In the genomic region with DNA sequence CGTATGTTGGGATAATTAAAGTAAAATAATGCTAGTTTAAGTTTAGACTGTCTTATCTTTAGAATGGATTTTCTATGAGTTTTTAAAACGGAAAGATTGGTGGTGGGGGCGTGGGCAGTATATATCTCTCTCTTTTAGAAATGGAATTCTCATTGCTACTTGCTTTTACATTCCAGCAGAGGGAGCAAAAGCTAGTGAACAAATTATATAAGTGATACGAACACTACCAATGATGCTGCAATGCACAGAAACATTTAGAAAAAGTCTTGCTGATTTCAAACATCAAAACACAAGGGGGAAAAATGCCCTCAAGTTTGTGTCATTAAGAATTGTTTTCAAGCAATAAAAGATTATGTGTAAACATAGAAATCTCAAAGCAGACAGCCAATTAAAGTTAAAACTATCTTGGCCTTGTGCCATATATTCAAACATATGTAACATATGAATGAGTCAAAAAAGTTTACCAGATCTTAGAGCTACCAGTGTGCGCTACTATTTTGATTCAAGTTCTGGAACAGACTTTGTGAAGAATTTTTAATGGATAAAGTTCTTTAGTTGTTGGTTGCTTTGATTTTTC, we compare ENCODE assay signal across 8 cellular contexts.
DNase-seq lines count a peak whose midpoint lies in the region; ATAC-seq and TF ChIP-seq lines count a peak whose summit lies in the region.
"Had no signal": no experiment of that assay in that cellular context is flagged by ENCODE, and none has a peak within 500 bp of the region (broad histone marks: within the 10 kb centered on the region; RNA-seq: fewer than 3 reads in every experiment).

No MANE protein-coding gene starts in this region.

- TF ChIP-seq EP300 in Ishikawa (IDR thresholded peaks at IDR 0.05; ENCODE audit: borderline replicate concordance) (no peak), stomach (IDR thresholded peaks at IDR 0.05) (no peak)

- no peak overlapping the region for H3K27ac ChIP-seq in stomach
- H3K27ac ChIP-seq: SJSA1 had no signal

- peaks cover 21% of the 10 kb centered on the region for H3K9me3 Mint-ChIP-seq in stimulated activated effector memory CD8-positive, alpha-beta T cell treated with anti-CD3 and anti-CD28 coated beads, Interleukin-12 subunit alpha, Interleukin-12 subunit beta, amount 100 ng/mL, for 72 hours

- H3K4me3 ChIP-seq in kidney epithelial cell (ENCODE audit: low read depth, low read length) (no peak overlapping the region), stomach (no peak overlapping the region)
- H3K4me3 ChIP-seq: SJSA1 had no signal

- H3K36me3 ChIP-seq in kidney epithelial cell (ENCODE audit: control insufficient read depth, insufficient read depth, low read length) (no peaks in the 10 kb centered on the region), stomach (no peaks in the 10 kb centered on the region)
- H3K36me3 ChIP-seq: SJSA1 had no signal

- DNase-seq in SW480 (ENCODE audit: low spot score) (peak; percentile 62), kidney epithelial cell (ENCODE audit: low read depth) (peak; percentile 0), stomach (no peak)
- DNase-seq in stimulated activated naive CD4-positive, alpha-beta T cell treated with Interleukin-2 at 50 U/mL for 16 hours (lab: John Stamatoyannopoulos, UW): no peak
- no peak for DNase-seq in stimulated activated effector memory CD8-positive, alpha-beta T cell treated with anti-CD3 and anti-CD28 coated beads, Interleukin-12 subunit alpha, Interleukin-12 subunit beta, amount 100 ng/mL, for 72 hours (ENCODE audit: low spot score in 2 of 2)

- TF ChIP-seq POLR2A in stomach (IDR thresholded peaks at IDR 0.05): no peak

- H3K27me3 ChIP-seq in kidney epithelial cell (ENCODE audit: control insufficient read depth, insufficient read depth, low read length): no peaks in the 10 kb centered on the region
- no peaks in the 10 kb centered on the region for H3K27me3 ChIP-seq in stomach
- H3K27me3 ChIP-seq: SJSA1 had no signal

- no peaks in the 10 kb centered on the region for H3K4me1 ChIP-seq in stomach
- H3K4me1 ChIP-seq: SJSA1 had no signal

- peak; percentile 18; the same call in 1 of the 2 replicates for TF ChIP-seq RAD21 in Ishikawa (IDR thresholded peaks at IDR 0.05; ENCODE audit: low read depth)

- TF ChIP-seq CTCF in kidney epithelial cell (IDR thresholded peaks at IDR 0.05; ENCODE audit: insufficient read depth, low read length, poor library complexity, severe bottlenecking) (peak; percentile 50), stomach (IDR thresholded peaks at IDR 0.05) (peak in 3 of 7 experiments; percentile 23 to 47 (median 39))

- no peaks in the 10 kb centered on the region for H3K4me1 Mint-ChIP-seq in stimulated activated effector memory CD8-positive, alpha-beta T cell treated with anti-CD3 and anti-CD28 coated beads, Interleukin-12 subunit alpha, Interleukin-12 subunit beta, amount 100 ng/mL, for 72 hours

- intact Hi-C loops in stomach (cut with DNase I; ENCODE audit: low total_unique reads): no loop called here

- 17 to 21% (median 19%) methylated on average over 5 of the region's 5 CpGs for WGBS in stomach, 5 donors

- H3K9me3 ChIP-seq in stomach: no peaks in the 10 kb centered on the region

- H3K36me3 Mint-ChIP-seq in stimulated activated effector memory CD8-positive, alpha-beta T cell treated with anti-CD3 and anti-CD28 coated beads, Interleukin-12 subunit alpha, Interleukin-12 subunit beta, amount 100 ng/mL, for 72 hours: no peaks in the 10 kb centered on the region

- no peak overlapping the region for H3K27ac Mint-ChIP-seq in stimulated activated effector memory CD8-positive, alpha-beta T cell treated with anti-CD3 and anti-CD28 coated beads, Interleukin-12 subunit alpha, Interleukin-12 subunit beta, amount 100 ng/mL, for 72 hours

- peak; percentile 73 for ATAC-seq in GM18519 (IDR thresholded peaks at IDR 0.05; ENCODE audit: low FRiP score, unreplicated experiment)
- no peak for ATAC-seq in stimulated activated effector memory CD8-positive, alpha-beta T cell treated with anti-CD3 and anti-CD28 coated beads, Interleukin-12 subunit alpha, Interleukin-12 subunit beta, amount 100 ng/mL, for 72 hours

- no peak overlapping the region for H3K4me3 Mint-ChIP-seq in stimulated activated effector memory CD8-positive, alpha-beta T cell treated with anti-CD3 and anti-CD28 coated beads, Interleukin-12 subunit alpha, Interleukin-12 subunit beta, amount 100 ng/mL, for 72 hours

TF ChIP-seq in Ishikawa, 13 proteins besides CTCF, POLR2A, EP300 and RAD21:
- TF ChIP-seq, protein P1, sequence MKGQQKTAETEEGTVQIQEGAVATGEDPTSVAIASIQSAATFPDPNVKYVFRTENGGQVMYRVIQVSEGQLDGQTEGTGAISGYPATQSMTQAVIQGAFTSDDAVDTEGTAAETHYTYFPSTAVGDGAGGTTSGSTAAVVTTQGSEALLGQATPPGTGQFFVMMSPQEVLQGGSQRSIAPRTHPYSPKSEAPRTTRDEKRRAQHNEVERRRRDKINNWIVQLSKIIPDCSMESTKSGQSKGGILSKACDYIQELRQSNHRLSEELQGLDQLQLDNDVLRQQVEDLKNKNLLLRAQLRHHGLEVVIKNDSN (IDR thresholded peaks at IDR 0.05): no peak
- no peak for TF ChIP-seq FOXM1 (IDR thresholded peaks at IDR 0.05; ENCODE audit: borderline replicate concordance, low read depth)
- TF ChIP-seq, protein P2, sequence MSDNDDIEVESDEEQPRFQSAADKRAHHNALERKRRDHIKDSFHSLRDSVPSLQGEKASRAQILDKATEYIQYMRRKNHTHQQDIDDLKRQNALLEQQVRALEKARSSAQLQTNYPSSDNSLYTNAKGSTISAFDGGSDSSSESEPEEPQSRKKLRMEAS (IDR thresholded peaks at IDR 0.05): no peak
- TF ChIP-seq TAF1 (IDR thresholded peaks at IDR 0.05; ENCODE audit: low read depth): no peak
- no peak for TF ChIP-seq CEBPB (IDR thresholded peaks at IDR 0.05)
- no peak for TF ChIP-seq ZBTB7A (IDR thresholded peaks at IDR 0.05; ENCODE audit: low read depth)
- no peak for TF ChIP-seq TCF12 (IDR thresholded peaks at IDR 0.05; ENCODE audit: low read depth)
- TF ChIP-seq, protein P3, sequence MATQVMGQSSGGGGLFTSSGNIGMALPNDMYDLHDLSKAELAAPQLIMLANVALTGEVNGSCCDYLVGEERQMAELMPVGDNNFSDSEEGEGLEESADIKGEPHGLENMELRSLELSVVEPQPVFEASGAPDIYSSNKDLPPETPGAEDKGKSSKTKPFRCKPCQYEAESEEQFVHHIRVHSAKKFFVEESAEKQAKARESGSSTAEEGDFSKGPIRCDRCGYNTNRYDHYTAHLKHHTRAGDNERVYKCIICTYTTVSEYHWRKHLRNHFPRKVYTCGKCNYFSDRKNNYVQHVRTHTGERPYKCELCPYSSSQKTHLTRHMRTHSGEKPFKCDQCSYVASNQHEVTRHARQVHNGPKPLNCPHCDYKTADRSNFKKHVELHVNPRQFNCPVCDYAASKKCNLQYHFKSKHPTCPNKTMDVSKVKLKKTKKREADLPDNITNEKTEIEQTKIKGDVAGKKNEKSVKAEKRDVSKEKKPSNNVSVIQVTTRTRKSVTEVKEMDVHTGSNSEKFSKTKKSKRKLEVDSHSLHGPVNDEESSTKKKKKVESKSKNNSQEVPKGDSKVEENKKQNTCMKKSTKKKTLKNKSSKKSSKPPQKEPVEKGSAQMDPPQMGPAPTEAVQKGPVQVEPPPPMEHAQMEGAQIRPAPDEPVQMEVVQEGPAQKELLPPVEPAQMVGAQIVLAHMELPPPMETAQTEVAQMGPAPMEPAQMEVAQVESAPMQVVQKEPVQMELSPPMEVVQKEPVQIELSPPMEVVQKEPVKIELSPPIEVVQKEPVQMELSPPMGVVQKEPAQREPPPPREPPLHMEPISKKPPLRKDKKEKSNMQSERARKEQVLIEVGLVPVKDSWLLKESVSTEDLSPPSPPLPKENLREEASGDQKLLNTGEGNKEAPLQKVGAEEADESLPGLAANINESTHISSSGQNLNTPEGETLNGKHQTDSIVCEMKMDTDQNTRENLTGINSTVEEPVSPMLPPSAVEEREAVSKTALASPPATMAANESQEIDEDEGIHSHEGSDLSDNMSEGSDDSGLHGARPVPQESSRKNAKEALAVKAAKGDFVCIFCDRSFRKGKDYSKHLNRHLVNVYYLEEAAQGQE (IDR thresholded peaks at IDR 0.05; ENCODE audit: low read depth): no peak
- TF ChIP-seq EGR1 (IDR thresholded peaks at IDR 0.05): no peak
- TF ChIP-seq YY1 (IDR thresholded peaks at IDR 0.05; ENCODE audit: low read depth): no peak
- TF ChIP-seq NFIC (IDR thresholded peaks at IDR 0.05): no peak
- no peak for TF ChIP-seq TEAD4 (IDR thresholded peaks at IDR 0.05)
- TF ChIP-seq CREB1 (IDR thresholded peaks at IDR 0.05; ENCODE audit: low read depth): no peak
TF ChIP-seq in Ishikawa: peak in this region for 0.

Comparison
In these comparisons a context has a peak if more than half of its experiments do, and no peak if none do; other contexts are left out.
1. DNase-seq: peak in SW480 (single experiment) and kidney epithelial cell (single experiment); none in stimulated activated naive CD4-positive, alpha-beta T cell treated with Interleukin-2 at 50 U/mL for 16 hours (single experiment), stimulated activated effector memory CD8-positive, alpha-beta T cell treated with anti-CD3 and anti-CD28 coated beads, Interleukin-12 subunit alpha, Interleukin-12 subunit beta, amount 100 ng/mL, for 72 hours (0 of 2) and stomach (single experiment).